31 cellular contexts compared by ENCODE assay signal in genomic region chr6:33195304-33196022, GRCh38. TPM values are rescaled to one million over a fixed set of nuclear protein-coding genes. Genes with fewer than 3 reads are reported as not detected.
DNase-seq lines count a peak whose midpoint lies in the region; ATAC-seq, FAIRE-seq and TF ChIP-seq lines count a peak whose summit lies in the region.
"Had no signal": no experiment of that assay in that cellular context is flagged by ENCODE, and none has a peak within 500 bp of the region (broad histone marks: within the 10 kb centered on the region; RNA-seq: fewer than 3 reads in every experiment).

No MANE protein-coding gene starts in this region.

- H2BK20ac ChIP-seq in H1 (ENCODE audit: low read length), result no peak overlapping the region

- H2BK120ac ChIP-seq in H1 (replicated peaks; ENCODE audit: low read depth, low read length), result no peak overlapping the region

- H3K9me3 Mint-ChIP-seq in activated naive CD4-positive, alpha-beta T cell treated with anti-CD3 and anti-CD28 coated beads, Interleukin-2, amount 10 ng/mL, durations not matched to agents 7 days and 5 days, result no peaks in the 10 kb centered on the region
- no peaks in the 10 kb centered on the region for H3K9me3 Mint-ChIP-seq in activated naive CD4-positive, alpha-beta T cell treated with anti-CD3 and anti-CD28 coated beads, Interleukin-2, amount 50 U/mL, for 72 hours
- no peaks in the 10 kb centered on the region for H3K9me3 Mint-ChIP-seq in neural progenitor cell
- H3K9me3 Mint-ChIP-seq: CD4-positive, alpha-beta memory T cell had no signal

- H3K79me1 ChIP-seq in H1 (ENCODE audit: low read depth, low read length), result no peaks in the 10 kb centered on the region

- H3K23ac ChIP-seq in H1 (ENCODE audit: insufficient read length), result no peak overlapping the region

- H3K4me1 ChIP-seq in H1 (replicated peaks in 1 of 4; ENCODE audit: control insufficient read depth in 3 of 4, insufficient read depth in 4 of 4, low read length in 3 of 4) (peaks cover 5 to 14% (median 12%) of the 10 kb centered on the region in 4 experiments), neural progenitor cell (peaks cover 25% of the 10 kb centered on the region)

- no peak overlapping the region for H2AFZ ChIP-seq in H1 (ENCODE audit: low read length)
- no peak overlapping the region for H2AFZ ChIP-seq in neural progenitor cell (replicated peaks)
- H2AFZ ChIP-seq: parathyroid adenoma had no signal

- H2AK5ac ChIP-seq in H1 (ENCODE audit: low read depth, low read length), result no peak overlapping the region

- H3K27me3 Mint-ChIP-seq in activated naive CD4-positive, alpha-beta T cell treated with anti-CD3 and anti-CD28 coated beads, Interleukin-2, amount 10 ng/mL, durations not matched to agents 7 days and 5 days, result peaks cover 34% of the 10 kb centered on the region
- peaks cover 30% of the 10 kb centered on the region for H3K27me3 Mint-ChIP-seq in neural progenitor cell (ENCODE audit: insufficient read depth, low read depth)

- H2BK5ac ChIP-seq in H1 (ENCODE audit: low read depth, low read length), result no peak overlapping the region

- H3K36me3 ChIP-seq in H1 (ENCODE audit: control insufficient read depth in 2 of 4, insufficient read depth in 4 of 4, low read length in 3 of 4) (peaks cover 0 to 13% (median 6%) of the 10 kb centered on the region in 4 experiments; a peak in 4 of 8 replicates), neural progenitor cell (no peaks in the 10 kb centered on the region)
- H3K36me3 ChIP-seq: cardiac muscle cell had no signal

- H4K20me1 ChIP-seq in H1 (replicated peaks in 1 of 2; ENCODE audit: control insufficient read depth in 1 of 2, insufficient read depth in 2 of 2, low read length in 2 of 2) (peaks cover 0 to 5% of the 10 kb centered on the region in 2 experiments), neural progenitor cell (ENCODE audit: low read depth) (peaks cover 66% of the 10 kb centered on the region)

- H3K18ac ChIP-seq in H1 (ENCODE audit: extremely low read depth, low read length), result no peak overlapping the region

- TF ChIP-seq EP300 in H1 (IDR thresholded peaks at IDR 0.05; ENCODE audit: borderline replicate concordance in 1 of 2, low read depth in 2 of 2, low read length in 2 of 2), result no peak

- 91% methylated on average over 14 of the region's 14 CpGs; no CpG with 5 or more reads in 1 of the 2 experiments for WGBS in H1 (ENCODE audit: extremely low coverage in 1 of 2, insufficient coverage in 1 of 2, insufficient read length in 1 of 2, insufficient replicate concordance in 2 of 2, low coverage in 1 of 2, low lambda C conversion rate in 2 of 2, missing lambda C conversion rate in 1 of 2), 2 experiments

- H3K4me2 ChIP-seq in H1 (ENCODE audit: insufficient read depth in 1 of 2, low read depth in 2 of 2, low read length in 2 of 2) (no peak overlapping the region), neural progenitor cell (no peak overlapping the region)
- H3K4me2 ChIP-seq: KMS-11, smooth muscle cell had no signal

- FAIRE-seq in H1 (lab: Jason Lieb, UNC), result no peak
- FAIRE-seq: GM12891, HTR-8/SVneo had no signal

- CTCF ChIA-PET in activated naive CD4-positive, alpha-beta T cell treated with anti-CD3 and anti-CD28 coated beads, Interleukin-2, amount 10 ng/mL, durations not matched to agents 7 days and 5 days (lab: Charles Lee), result interaction anchor here (0.7 to 4.3 kb wide), 3 partner anchors 53 to 75 kb away, joined by 3 to 27 read pairs (median 20); no protein-coding TSS in a partner anchor
- CTCF ChIA-PET in H1 (lab: Charles Lee; ENCODE audit: partially characterized antibody), result interaction anchor here (1.0 to 3.5 kb wide), 16 partner anchors 9 to 195 kb away, joined by 3 to 17 read pairs (median 4); no protein-coding TSS in a partner anchor

- H3K36me3 Mint-ChIP-seq in activated naive CD4-positive, alpha-beta T cell treated with anti-CD3 and anti-CD28 coated beads, Interleukin-2, amount 10 ng/mL, durations not matched to agents 7 days and 5 days, result peaks cover 44% of the 10 kb centered on the region
- H3K36me3 Mint-ChIP-seq in activated naive CD4-positive, alpha-beta T cell treated with anti-CD3 and anti-CD28 coated beads, Interleukin-2, amount 50 U/mL, for 72 hours, result peaks cover 7 to 27% of the 10 kb centered on the region in 2 donors
- peaks cover 24% of the 10 kb centered on the region for H3K36me3 Mint-ChIP-seq in neural progenitor cell

- no peak for TF ChIP-seq CTCF in H1 (IDR thresholded peaks at IDR 0.05; ENCODE audit: control extremely low read depth in 1 of 3, insufficient read depth in 1 of 3, low read depth in 1 of 3, low read length in 3 of 3)
- TF ChIP-seq CTCF in neural progenitor cell (IDR thresholded peaks at IDR 0.05), result no peak

- no peak overlapping the region for H3K4me3 Mint-ChIP-seq in activated naive CD4-positive, alpha-beta T cell treated with anti-CD3 and anti-CD28 coated beads, Interleukin-2, amount 10 ng/mL, durations not matched to agents 7 days and 5 days
- peak overlapping the region; percentile 2 for H3K4me3 Mint-ChIP-seq in neural progenitor cell

- H3K14ac ChIP-seq in H1 (ENCODE audit: insufficient read length), result no peak overlapping the region

- H3K4me1 Mint-ChIP-seq in activated naive CD4-positive, alpha-beta T cell treated with anti-CD3 and anti-CD28 coated beads, Interleukin-2, amount 10 ng/mL, durations not matched to agents 7 days and 5 days, result peaks cover 42% of the 10 kb centered on the region
- peaks cover 33% of the 10 kb centered on the region for H3K4me1 Mint-ChIP-seq in neural progenitor cell

- TF ChIP-seq POLR2A in H1 (IDR thresholded peaks at IDR 0.05; ENCODE audit: control extremely low read depth in 1 of 2, low read depth in 2 of 2, low read length in 2 of 2), result no peak

- no peak for DNase-seq in activated naive CD4-positive, alpha-beta T cell treated with anti-CD3 and anti-CD28 coated beads, Interleukin-2, amount 10 ng/mL, durations not matched to agents 7 days and 5 days
- DNase-seq in activated naive CD4-positive, alpha-beta T cell treated with anti-CD3 and anti-CD28 coated beads, Interleukin-2, amount 50 U/mL, for 72 hours (ENCODE audit: low spot score in 2 of 2), result no peak
- DNase-seq in H1 (ENCODE audit: low read depth in 1 of 2, low spot score in 2 of 2) (no peak), neural progenitor cell (ENCODE audit: low spot score) (peak; percentile 39), NCI-H2196 (lab: John Stamatoyannopoulos, UW; ENCODE audit: unreplicated experiment) (no peak)
- DNase-seq: activated CD4-positive, alpha-beta T cell treated with anti-CD3 and anti-CD28 coated beads for 4 hours; activated naive CD4-positive, alpha-beta T cell; activated T-cell treated with anti-CD3 and anti-CD28 coated beads, Interleukin-2, amount 50 U/mL, for 48 hours; AML-193; cortex of kidney; esophagus squamous epithelium; foreskin melanocyte; heart right ventricle; mammary epithelial cell; NCI-H1436; NCI-H446; NCI-H774; stimulated activated CD4-positive, alpha-beta T cell treated with anti-CD3 and anti-CD28 coated beads, Interleukin-1b, Interleukin-23, amount 100 ng/mL, for 48 hours; stimulated activated CD8-positive, alpha-beta memory T cell treated with anti-CD3 and anti-CD28 coated beads, Interleukin-4, amount 100 ng/mL, for 48 hours; stomach had no signal

- TF ChIP-seq RAD21 in H1 (IDR thresholded peaks at IDR 0.05 in 1 of 2, conservative IDR thresholded peaks at IDR 0.05 in 1 of 2; ENCODE audit: low read depth in 2 of 2, low read length in 2 of 2), result no peak

- H3K4ac ChIP-seq in H1 (replicated peaks; ENCODE audit: insufficient read length, low read depth, low read length), result no peak overlapping the region

- H3K27ac Mint-ChIP-seq in activated naive CD4-positive, alpha-beta T cell treated with anti-CD3 and anti-CD28 coated beads, Interleukin-2, amount 10 ng/mL, durations not matched to agents 7 days and 5 days, result peak overlapping the region; percentile 15
- H3K27ac Mint-ChIP-seq in activated naive CD4-positive, alpha-beta T cell treated with anti-CD3 and anti-CD28 coated beads, Interleukin-2, amount 50 U/mL, for 72 hours, result no peak overlapping the region
- no peak overlapping the region for H3K27ac Mint-ChIP-seq in neural progenitor cell

- no peak overlapping the region for H3K56ac ChIP-seq in H1 (replicated peaks; ENCODE audit: insufficient read length, low read depth, low read length)

- H2BK12ac ChIP-seq in H1 (ENCODE audit: low read depth, low read length), result no peak overlapping the region

- H3K23me2 ChIP-seq in H1 (ENCODE audit: low read depth, low read length), result peaks cover 15% of the 10 kb centered on the region

- H4K91ac ChIP-seq in H1 (replicated peaks; ENCODE audit: insufficient read length, low read length), result no peak overlapping the region

- H3K27me3 ChIP-seq in H1 (replicated peaks in 1 of 4; ENCODE audit: control insufficient read depth in 3 of 4, extremely low read depth in 1 of 4, insufficient read depth in 3 of 4, low read length in 3 of 4), result peaks cover 0 to 17% (median 15%) of the 10 kb centered on the region in 4 experiments; a peak in 6 of 7 replicates
- H3K27me3 ChIP-seq in neural progenitor cell, result peaks cover 31% of the 10 kb centered on the region
- H3K27me3 ChIP-seq: cardiac muscle cell had no signal

- peaks cover 37% of the 10 kb centered on the region for H3F3A ChIP-seq in neural progenitor cell (ENCODE audit: low read depth)

- H3K9ac ChIP-seq in H1 (replicated peaks in 1 of 4; ENCODE audit: extremely low read depth in 1 of 4, low read depth in 3 of 4, low read length in 3 of 4) (no peak overlapping the region), neural progenitor cell (no peak overlapping the region)
- H3K9ac ChIP-seq: KMS-11, parathyroid adenoma had no signal

- no peak overlapping the region for H4K5ac ChIP-seq in H1 (ENCODE audit: insufficient read length, low read depth, low read length)

- H3K27ac ChIP-seq in H1 (ENCODE audit: low read depth, low read length), result no peak overlapping the region
- no peak overlapping the region for H3K27ac ChIP-seq in neural progenitor cell
- H3K27ac ChIP-seq: ascending aorta, cardiac muscle cell, esophagus squamous epithelium, heart right ventricle, KMS-11, parathyroid adenoma, stomach had no signal

- H3K4me3 ChIP-seq in H1 (ENCODE audit: extremely low read depth in 1 of 4, insufficient read depth in 2 of 4, low read depth in 3 of 4, low read length in 4 of 4) (no peak overlapping the region), neural progenitor cell (no peak overlapping the region)
- H3K4me3 ChIP-seq: ascending aorta, cardiac muscle cell, esophagus squamous epithelium, heart right ventricle, smooth muscle cell, stomach, tibial nerve had no signal

- H3K79me2 ChIP-seq in H1 (ENCODE audit: control insufficient read depth in 1 of 2, insufficient read depth in 2 of 2, low read length in 2 of 2) (peaks cover 0 to 5% of the 10 kb centered on the region in 2 experiments; a peak in 2 of 4 replicates), neural progenitor cell (ENCODE audit: low read depth) (peaks cover 10% of the 10 kb centered on the region)

- H3K9me3 ChIP-seq in H1 (ENCODE audit: insufficient read depth in 2 of 2, low read depth in 1 of 2, low read length in 1 of 2), result no peaks in the 10 kb centered on the region
- H3K9me3 ChIP-seq in neural progenitor cell (ENCODE audit: low read depth), result no peaks in the 10 kb centered on the region
- H3K9me3 ChIP-seq: ascending aorta, esophagus squamous epithelium, heart right ventricle, stomach, tibial nerve had no signal

- POLR2A ChIA-PET in H1 (lab: Charles Lee; ENCODE audit: partially characterized antibody), result interaction anchor here (0.6 to 1.4 kb wide), 4 partner anchors 53 to 224 kb away, joined by 3 to 4 read pairs (median 3); partner anchors contain the start of genes RPS18 and VPS52

- ATAC-seq in activated naive CD4-positive, alpha-beta T cell treated with anti-CD3 and anti-CD28 coated beads, Interleukin-2, amount 50 U/mL, for 72 hours, result no peak
- no peak for ATAC-seq in HG03097 (IDR thresholded peaks at IDR 0.05; ENCODE audit: low FRiP score, unreplicated experiment)
- ATAC-seq: heart right ventricle had no signal

- no peak overlapping the region for H2BK15ac ChIP-seq in H1 (ENCODE audit: low read length)

- H4K8ac ChIP-seq in H1 (ENCODE audit: extremely low read depth, insufficient read depth, low read length), result no peak overlapping the region

RNA-seq across cellular contexts. Expression of gene COL11A2, which starts 3.2 kb away (rescaled TPM):
- 1 to 10 TPM; 1.8 to 4.6 TPM for total RNA-seq in activated naive CD4-positive, alpha-beta T cell treated with anti-CD3 and anti-CD28 coated beads, Interleukin-2, amount 50 U/mL, for 72 hours
- 2.8 and 3.5 TPM in 2 replicates for total RNA-seq in H1 (2021; fragmentation: NEBNext Ultra II Directional; extraction: Animal tissue kit (Norgen Biotek cat#: 25700))
- 3.8 and 4.7 TPM in 2 replicates for polyA plus RNA-seq in H1 (2011; rRNA removed)
- 3.6 TPM for polyA plus RNA-seq in H1 (2011; cell fraction: cytosol; rRNA removed)
- polyA plus RNA-seq in H1 (2011; cell fraction: nucleus; rRNA removed), result 35.4 TPM
- 3.6 to 5.4 TPM (median 4.7 TPM) in 4 replicates for polyA plus RNA-seq in H1 (2012, experiment 1 of 2)
- 2.6 TPM for polyA plus RNA-seq in H1 (2012, experiment 2 of 2)
- 3.4 TPM for polyA plus RNA-seq in H1 (2013, experiment 1 of 2)
- 3.2 TPM for polyA plus RNA-seq in H1 (2013, experiment 2 of 2)
- 1.8 and 2.2 TPM in 2 replicates for polyA minus RNA-seq in H1 (2011; rRNA and poly(A)+ RNA removed)
- polyA minus RNA-seq in H1 (2011; cell fraction: cytosol; rRNA and poly(A)+ RNA removed), result 0.59 TPM
- polyA minus RNA-seq in H1 (2011; cell fraction: nucleus; rRNA and poly(A)+ RNA removed), result 3.3 TPM
- 0.49 and 0.99 TPM in 2 replicates for total RNA-seq in neural progenitor cell (ENCODE audit: low replicate concordance)

RNA-seq across cellular contexts. Expression of gene RXRB, which starts 5.0 kb away (rescaled TPM):
- 10 to 100 TPM; 46.6 to 89.0 TPM for total RNA-seq in activated naive CD4-positive, alpha-beta T cell treated with anti-CD3 and anti-CD28 coated beads, Interleukin-2, amount 50 U/mL, for 72 hours
- total RNA-seq in H1 (2021; fragmentation: NEBNext Ultra II Directional; extraction: Animal tissue kit (Norgen Biotek cat#: 25700)), result 17.8 and 18.1 TPM in 2 replicates
- 13.0 and 13.9 TPM in 2 replicates for polyA plus RNA-seq in H1 (2011; rRNA removed)
- 16.9 TPM for polyA plus RNA-seq in H1 (2011; cell fraction: cytosol; rRNA removed)
- 66.2 TPM for polyA plus RNA-seq in H1 (2011; cell fraction: nucleus; rRNA removed)
- 19.8 to 22.9 TPM (median 20.3 TPM) in 4 replicates for polyA plus RNA-seq in H1 (2012, experiment 1 of 2)
- polyA plus RNA-seq in H1 (2012, experiment 2 of 2), result 16.5 TPM
- 10.0 TPM for polyA plus RNA-seq in H1 (2013, experiment 1 of 2)
- 8.4 TPM for polyA plus RNA-seq in H1 (2013, experiment 2 of 2)
- polyA minus RNA-seq in H1 (2011; rRNA and poly(A)+ RNA removed), result 21.1 and 23.4 TPM in 2 replicates
- polyA minus RNA-seq in H1 (2011; cell fraction: cytosol; rRNA and poly(A)+ RNA removed), result 12.0 TPM
- polyA minus RNA-seq in H1 (2011; cell fraction: nucleus; rRNA and poly(A)+ RNA removed), result 18.4 TPM
- 10.2 and 21.7 TPM in 2 replicates for total RNA-seq in neural progenitor cell (ENCODE audit: low replicate concordance)

RNA-seq across cellular contexts. Expression of gene SLC39A7, which starts 5.2 kb away (rescaled TPM):
- 10 to 100 TPM; 45.8 to 78.2 TPM for total RNA-seq in activated naive CD4-positive, alpha-beta T cell treated with anti-CD3 and anti-CD28 coated beads, Interleukin-2, amount 50 U/mL, for 72 hours
- total RNA-seq in H1 (2021; fragmentation: NEBNext Ultra II Directional; extraction: Animal tissue kit (Norgen Biotek cat#: 25700)), result 120 and 123 TPM in 2 replicates
- 63.3 and 70.2 TPM in 2 replicates for polyA plus RNA-seq in H1 (2011; rRNA removed)
- 82.9 TPM for polyA plus RNA-seq in H1 (2011; cell fraction: cytosol; rRNA removed)
- polyA plus RNA-seq in H1 (2011; cell fraction: nucleus; rRNA removed), result 75.8 TPM
- 144 to 176 TPM (median 153 TPM) in 4 replicates for polyA plus RNA-seq in H1 (2012, experiment 1 of 2)
- 57.8 TPM for polyA plus RNA-seq in H1 (2012, experiment 2 of 2)
- polyA plus RNA-seq in H1 (2013, experiment 1 of 2), result 66.7 TPM
- polyA plus RNA-seq in H1 (2013, experiment 2 of 2), result 81.1 TPM
- 86.6 and 90.3 TPM in 2 replicates for polyA minus RNA-seq in H1 (2011; rRNA and poly(A)+ RNA removed)
- polyA minus RNA-seq in H1 (2011; cell fraction: cytosol; rRNA and poly(A)+ RNA removed), result 34.1 TPM
- 29.8 TPM for polyA minus RNA-seq in H1 (2011; cell fraction: nucleus; rRNA and poly(A)+ RNA removed)
- 40.8 and 59.2 TPM in 2 replicates for total RNA-seq in neural progenitor cell (ENCODE audit: low replicate concordance)

RNA-seq across cellular contexts. Expression of gene HSD17B8, which starts 9.0 kb away (rescaled TPM):
- 10 to 100 TPM; 14.7 to 17.5 TPM for total RNA-seq in activated naive CD4-positive, alpha-beta T cell treated with anti-CD3 and anti-CD28 coated beads, Interleukin-2, amount 50 U/mL, for 72 hours
- 3.3 and 3.6 TPM in 2 replicates for total RNA-seq in H1 (2021; fragmentation: NEBNext Ultra II Directional; extraction: Animal tissue kit (Norgen Biotek cat#: 25700))
- 17.1 and 22.0 TPM in 2 replicates for polyA plus RNA-seq in H1 (2011; rRNA removed)
- 19.1 TPM for polyA plus RNA-seq in H1 (2011; cell fraction: cytosol; rRNA removed)
- polyA plus RNA-seq in H1 (2011; cell fraction: nucleus; rRNA removed), result 14.9 TPM
- polyA plus RNA-seq in H1 (2012, experiment 1 of 2), result 5.5 to 9.2 TPM (median 7.1 TPM) in 4 replicates
- 10.3 TPM for polyA plus RNA-seq in H1 (2012, experiment 2 of 2)
- polyA plus RNA-seq in H1 (2013, experiment 1 of 2), result 4.2 TPM
- polyA plus RNA-seq in H1 (2013, experiment 2 of 2), result 4.5 TPM
- 4.1 and 4.2 TPM in 2 replicates for polyA minus RNA-seq in H1 (2011; rRNA and poly(A)+ RNA removed)
- 4.0 TPM for polyA minus RNA-seq in H1 (2011; cell fraction: cytosol; rRNA and poly(A)+ RNA removed)
- polyA minus RNA-seq in H1 (2011; cell fraction: nucleus; rRNA and poly(A)+ RNA removed), result 4.2 TPM
- total RNA-seq in neural progenitor cell (ENCODE audit: low replicate concordance), result 4.8 and 9.5 TPM in 2 replicates
- total RNA-seq: A172, ascending aorta had no signal

RNA-seq across cellular contexts. Expression of gene RING1, which starts 12.8 kb away (rescaled TPM):
- total RNA-seq in activated naive CD4-positive, alpha-beta T cell treated with anti-CD3 and anti-CD28 coated beads, Interleukin-2, amount 50 U/mL, for 72 hours, result 10 to 100 TPM; 30.3 to 46.5 TPM
- 26.0 and 27.4 TPM in 2 replicates for total RNA-seq in H1 (2021; fragmentation: NEBNext Ultra II Directional; extraction: Animal tissue kit (Norgen Biotek cat#: 25700))
- polyA plus RNA-seq in H1 (2011; rRNA removed), result 16.4 and 26.0 TPM in 2 replicates
- polyA plus RNA-seq in H1 (2011; cell fraction: cytosol; rRNA removed), result 21.6 TPM
- polyA plus RNA-seq in H1 (2011; cell fraction: nucleus; rRNA removed), result 47.7 TPM
- 28.0 to 35.2 TPM (median 32.1 TPM) in 4 replicates for polyA plus RNA-seq in H1 (2012, experiment 1 of 2)
- polyA plus RNA-seq in H1 (2012, experiment 2 of 2), result 17.7 TPM
- polyA plus RNA-seq in H1 (2013, experiment 1 of 2), result 20.9 TPM
- 20.0 TPM for polyA plus RNA-seq in H1 (2013, experiment 2 of 2)
- polyA minus RNA-seq in H1 (2011; rRNA and poly(A)+ RNA removed), result 12.0 and 14.3 TPM in 2 replicates
- 9.2 TPM for polyA minus RNA-seq in H1 (2011; cell fraction: cytosol; rRNA and poly(A)+ RNA removed)
- polyA minus RNA-seq in H1 (2011; cell fraction: nucleus; rRNA and poly(A)+ RNA removed), result 6.3 TPM
- 12.1 and 20.2 TPM in 2 replicates for total RNA-seq in neural progenitor cell (ENCODE audit: low replicate concordance)
